ENCODE assay signal across 18 cellular contexts in genomic region chr1:171495444-171495843, GRCh38. TPM values are rescaled to one million over a fixed set of nuclear protein-coding genes. Genes with fewer than 3 reads are reported as not detected.
DNase-seq lines count a peak whose midpoint lies in the region; ATAC-seq and TF ChIP-seq lines count a peak whose summit lies in the region.
"Had no signal": no experiment of that assay in that cellular context is flagged by ENCODE, and none has a peak within 500 bp of the region (broad histone marks: within the 10 kb centered on the region; RNA-seq: fewer than 3 reads in every experiment).

No MANE protein-coding gene starts in this region.

- in situ Hi-C loops in GM23248 (cut with MboI): no loop called here

- no peak overlapping the region for H3K27ac ChIP-seq in CD4-positive, alpha-beta T cell (ENCODE audit: low read depth, low read length)
- H3K27ac ChIP-seq in GM23248: peak overlapping the region; percentile 41
- H3K27ac ChIP-seq: breast epithelium, HL-60, transverse colon had no signal

- H3K9me3 ChIP-seq in CD4-positive, alpha-beta T cell (ENCODE audit: control insufficient read depth, low read length): no peaks in the 10 kb centered on the region
- no peaks in the 10 kb centered on the region for H3K9me3 ChIP-seq in GM23248 (ENCODE audit: low read depth)
- H3K9me3 ChIP-seq: breast epithelium, gastrocnemius medialis, transverse colon had no signal

- CTCF ChIA-PET in CD4-positive, alpha-beta T cell (lab: Charles Lee): interaction anchor here (1.0 kb wide), 1 partner anchor 10 kb away, joined by 3 read pairs; no protein-coding TSS in a partner anchor

- H3K9ac ChIP-seq in GM23248: peak overlapping the region; percentile 12; the same call in 1 of the 2 replicates

- peaks cover 44% of the 10 kb centered on the region for H4K20me1 ChIP-seq in GM23248 (ENCODE audit: insufficient read depth)

- H3K79me2 ChIP-seq in GM23248 (ENCODE audit: insufficient read depth): peaks cover 100% of the 10 kb centered on the region

- no peak for ATAC-seq in CD4-positive, alpha-beta T cell (ENCODE audit: poor library complexity)
- ATAC-seq in natural killer cell: no peak
- ATAC-seq: sciatic nerve had no signal

- H3K4me1 Mint-ChIP-seq in CD4-positive, alpha-beta T cell (ENCODE audit: low read depth): peaks cover 98% of the 10 kb centered on the region
- H3K4me1 Mint-ChIP-seq in activated naive CD8-positive, alpha-beta T cell treated with anti-CD3 and anti-CD28 coated beads for 36 hours: peaks cover 66% of the 10 kb centered on the region
- H3K4me1 Mint-ChIP-seq in natural killer cell: peaks cover 76 to 77% of the 10 kb centered on the region in 2 donors

- DNase-seq in CD4-positive, alpha-beta T cell: no peak
- DNase-seq in GM23248 (peak; percentile 20), natural killer cell (no peak), NCI-H1048 (lab: John Stamatoyannopoulos, UW) (no peak), LoVo (ENCODE audit: low spot score) (no peak), NCI-H187 treated with DMSO at 0.1 percent for 48 hours (lab: John Stamatoyannopoulos, UW) (no peak)
- no peak for DNase-seq in activated naive CD8-positive, alpha-beta T cell treated with anti-CD3 and anti-CD28 coated beads for 36 hours
- DNase-seq: activated T-cell treated with anti-CD3 and anti-CD28 coated beads, Interleukin-2, amount 50 U/mL, for 1 hour; AML-193; erythroblast; gastrocnemius medialis; NCI-H2081 treated with DMSO at 0.1 percent for 48 hours; NCI-H524; stimulated activated naive CD4-positive, alpha-beta T cell; transverse colon had no signal

- no peaks in the 10 kb centered on the region for H3K27me3 Mint-ChIP-seq in CD4-positive, alpha-beta T cell
- H3K27me3 Mint-ChIP-seq in activated naive CD8-positive, alpha-beta T cell treated with anti-CD3 and anti-CD28 coated beads for 36 hours: no peaks in the 10 kb centered on the region
- H3K27me3 Mint-ChIP-seq in natural killer cell (ENCODE audit: low read depth in 2 of 2): no peaks in the 10 kb centered on the region

- peaks cover 32% of the 10 kb centered on the region for H3F3A ChIP-seq in GM23248 (ENCODE audit: insufficient read depth)

- no peaks in the 10 kb centered on the region for H3K27me3 ChIP-seq in CD4-positive, alpha-beta T cell (ENCODE audit: control insufficient read depth, insufficient read depth, low read length)
- no peaks in the 10 kb centered on the region for H3K27me3 ChIP-seq in GM23248 (replicated peaks; ENCODE audit: insufficient read depth)
- H3K27me3 ChIP-seq: breast epithelium, gastrocnemius medialis, transverse colon had no signal

- H3K4me3 Mint-ChIP-seq in CD4-positive, alpha-beta T cell: peak overlapping the region; percentile 44
- no peak overlapping the region for H3K4me3 Mint-ChIP-seq in activated naive CD8-positive, alpha-beta T cell treated with anti-CD3 and anti-CD28 coated beads for 36 hours
- peak overlapping the region; percentile 29 for H3K4me3 Mint-ChIP-seq in natural killer cell

- no peak overlapping the region for H2AFZ ChIP-seq in GM23248

- no peak overlapping the region for H3K4me2 ChIP-seq in GM23248 (ENCODE audit: unreplicated experiment)

- no peaks in the 10 kb centered on the region for H3K9me3 Mint-ChIP-seq in CD4-positive, alpha-beta T cell
- peaks cover 2% of the 10 kb centered on the region for H3K9me3 Mint-ChIP-seq in activated naive CD8-positive, alpha-beta T cell treated with anti-CD3 and anti-CD28 coated beads for 36 hours
- no peaks in the 10 kb centered on the region for H3K9me3 Mint-ChIP-seq in natural killer cell

- no peak overlapping the region for H3K4me3 ChIP-seq in GM23248
- H3K4me3 ChIP-seq: breast epithelium, transverse colon had no signal

- intact Hi-C loops in CD4-positive, alpha-beta T cell (cut with DNase I, micrococcal nuclease): no loop called here
- intact Hi-C loops in natural killer cell (cut with micrococcal nuclease): no loop called here

- no peak for TF ChIP-seq CTCF in CD4-positive, alpha-beta T cell (IDR thresholded peaks at IDR 0.05)
- no peak for TF ChIP-seq CTCF in natural killer cell (IDR thresholded peaks at IDR 0.05)

- H3K36me3 Mint-ChIP-seq in CD4-positive, alpha-beta T cell (ENCODE audit: low read depth): peaks cover 71% of the 10 kb centered on the region
- H3K36me3 Mint-ChIP-seq in activated naive CD8-positive, alpha-beta T cell treated with anti-CD3 and anti-CD28 coated beads for 36 hours: peaks cover 57% of the 10 kb centered on the region
- no peaks in the 10 kb centered on the region for H3K36me3 Mint-ChIP-seq in natural killer cell

- H3K9me2 ChIP-seq in GM23248 (ENCODE audit: insufficient read depth): no peaks in the 10 kb centered on the region

- peaks cover 20% of the 10 kb centered on the region for H3K4me1 ChIP-seq in GM23248 (ENCODE audit: insufficient read depth)

- H3K36me3 ChIP-seq in GM23248 (ENCODE audit: low read depth): peaks cover 9% of the 10 kb centered on the region; the same call in 1 of the 2 replicates
- H3K36me3 ChIP-seq: breast epithelium, gastrocnemius medialis had no signal

- POLR2A ChIA-PET in CD4-positive, alpha-beta T cell (lab: Charles Lee): interaction anchor here (2.3 kb wide), 1 partner anchor 10 kb away, joined by 23 read pairs; the partner anchor contains the start of gene PRRC2C

- peak overlapping the region; percentile 49 for H3K27ac Mint-ChIP-seq in CD4-positive, alpha-beta T cell
- H3K27ac Mint-ChIP-seq in activated naive CD8-positive, alpha-beta T cell treated with anti-CD3 and anti-CD28 coated beads for 36 hours: peak overlapping the region; percentile 60
- peak overlapping the region; percentile 75 to 78 for H3K27ac Mint-ChIP-seq in natural killer cell

RNA-seq across cellular contexts. Expression of gene PRRC2C, which starts 10.1 kb away (rescaled TPM):
- 100 to 1,000 TPM; 357 to 387 TPM for total RNA-seq in CD4-positive, alpha-beta T cell
- total RNA-seq in GM23248 (2014; rRNA removed; shearing (Covaris generic)): 30.9 and 47.0 TPM in 2 replicates
- polyA plus RNA-seq in GM23248 (2016; fragmentation: Nextera tagmentation; extraction: Ambion mirVana): 76.8 and 88.9 TPM in 2 replicates
- total RNA-seq in activated naive CD8-positive, alpha-beta T cell treated with anti-CD3 and anti-CD28 coated beads for 36 hours: 100 to 1,000 TPM; 252 to 256 TPM
- 100 to 1,000 TPM; 330 to 355 (median 353) TPM for total RNA-seq in natural killer cell
